19 cellular contexts compared by ENCODE assay signal in genomic region chr6:5529015-5529414, GRCh38.
"Had no signal": no experiment of that assay in that cellular context is flagged by ENCODE, and none has a peak within 500 bp of the region (broad histone marks: within the 10 kb centered on the region; RNA-seq: fewer than 3 reads in every experiment).

No MANE protein-coding gene starts in this region.

- H3K36me3 ChIP-seq: gastroesophageal sphincter, heart left ventricle, left lung, sigmoid colon, tibial nerve had no signal

- H3K27ac ChIP-seq: gastroesophageal sphincter, heart left ventricle, left lung, sigmoid colon, tibial nerve had no signal

- ATAC-seq: effector memory CD8-positive, alpha-beta T cell; gastroesophageal sphincter; heart left ventricle; left lung; stimulated activated naive CD8-positive, alpha-beta T cell treated with anti-CD3 and anti-CD28 coated beads, Interleukin-15, Interleukin-2, amounts not matched to agents 100 U/mL and 50 U/mL, for 24 hours had no signal

- H3K4me3 ChIP-seq: gastroesophageal sphincter, heart left ventricle, left lung, sigmoid colon, tibial nerve had no signal

- H3K27me3 ChIP-seq: gastroesophageal sphincter, heart left ventricle, left lung, sigmoid colon, tibial nerve had no signal

- H3K9me3 ChIP-seq: gastroesophageal sphincter, heart left ventricle, left lung, sigmoid colon, tibial nerve had no signal

- DNase-seq: activated B cell treated with CpG ODN at 0.5 μM for 24 hours; activated CD4-positive, alpha-beta memory T cell treated with anti-CD3 and anti-CD28 coated beads for 36 hours; activated CD4-positive, alpha-beta T cell treated with anti-CD3 and anti-CD28 coated beads for 4 hours; activated naive CD4-positive, alpha-beta T cell; activated naive CD8-positive, alpha-beta T cell treated with anti-CD3 and anti-CD28 coated beads for 36 hours; activated T-cell treated with anti-CD3 and anti-CD28 coated beads for 4 hours; amygdala; effector memory CD8-positive, alpha-beta T cell; heart left ventricle; kidney; left lung; mammary epithelial cell; midbrain; sigmoid colon; stimulated activated CD4-positive, alpha-beta T cell treated with anti-CD3 and anti-CD28 coated beads, Interleukin-12 subunit alpha, Interleukin-12 subunit beta, amount 100 ng/mL, for 4 hours; stimulated activated CD4-positive, alpha-beta T cell treated with anti-CD3 and anti-CD28 coated beads, Interleukin-1b, Interleukin-23, amount 100 ng/mL, for 48 hours; stimulated activated naive CD8-positive, alpha-beta T cell treated with anti-CD3 and anti-CD28 coated beads, Interleukin-15, Interleukin-2, amounts not matched to agents 100 U/mL and 50 U/mL, for 24 hours had no signal

- H3K4me1 ChIP-seq: gastroesophageal sphincter, sigmoid colon had no signal
